Comparison of ENCODE assay signal across 11 cellular contexts in the genomic region with DNA sequence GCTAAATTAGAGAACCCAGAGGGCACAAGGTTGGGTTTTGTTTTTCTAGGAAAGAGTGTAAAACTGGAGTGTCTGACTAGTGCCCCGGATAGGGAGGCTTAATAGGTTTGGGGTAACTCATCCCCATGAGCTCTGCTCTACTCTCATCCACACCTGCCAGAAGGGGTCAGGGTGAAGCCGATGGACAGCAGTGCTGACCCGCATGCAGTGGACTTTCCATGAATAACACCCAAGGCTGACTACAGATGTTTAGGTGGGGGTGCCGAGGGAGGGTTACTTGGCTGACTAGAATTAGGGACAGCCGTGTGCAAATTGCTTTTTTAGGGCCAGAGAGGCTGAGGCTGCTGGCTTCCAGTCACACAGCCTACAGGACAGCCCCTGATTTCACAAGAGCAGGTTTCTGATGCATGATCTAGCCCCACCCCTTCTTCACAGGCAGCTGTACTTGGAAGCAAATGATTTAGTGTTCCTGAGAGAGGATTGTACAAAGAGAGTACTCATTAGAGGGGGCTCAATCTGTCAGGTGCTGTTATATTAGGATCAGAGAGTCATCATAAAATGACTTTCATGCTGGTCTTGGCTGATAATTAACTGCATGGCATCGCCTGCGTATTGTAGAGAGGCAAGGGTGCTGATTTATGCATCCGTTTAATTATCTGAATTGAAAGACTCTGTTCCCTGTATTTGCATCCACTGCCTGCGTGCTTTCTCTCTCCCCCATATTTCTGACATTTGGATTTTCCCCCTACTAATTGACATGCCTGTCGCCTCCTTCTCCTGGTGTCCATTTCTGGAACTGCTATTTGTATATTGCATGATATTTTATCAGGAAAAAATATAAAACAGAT. TPM values are rescaled to one million over a fixed set of nuclear protein-coding genes. Genes with fewer than 3 reads are reported as not detected.
A peak's percentile ranks its signal among the peaks of the same experiment; 100 is the strongest.
DNase-seq lines count a peak whose midpoint lies in the region; ATAC-seq and TF ChIP-seq lines count a peak whose summit lies in the region.
"Had no signal": no experiment of that assay in that cellular context is flagged by ENCODE, and none has a peak within 500 bp of the region (broad histone marks: within the 10 kb centered on the region; RNA-seq: fewer than 3 reads in every experiment).

No MANE protein-coding gene starts in this region.

- H3K4me3 ChIP-seq in WI38 (ENCODE audit: low read depth, low read length): no peak overlapping the region
- H3K4me3 ChIP-seq in heart left ventricle: no peak overlapping the region
- H3K4me3 ChIP-seq in tibial artery: peak overlapping the region; percentile 1 to 25

- peaks cover 0 to 40% (median 13%) of the 10 kb centered on the region in 12 donors for H3K4me1 ChIP-seq in heart left ventricle
- peaks cover 0 to 81% (median 43%) of the 10 kb centered on the region in 4 donors for H3K4me1 ChIP-seq in tibial artery

- TF ChIP-seq POLR2A in heart left ventricle (IDR thresholded peaks at IDR 0.05): no peak

- ATAC-seq in heart left ventricle (peak in 3 of 4 donors; percentile 36 to 73 (median 69)), GM21737 (IDR thresholded peaks at IDR 0.05; ENCODE audit: unreplicated experiment) (no peak)

- TF ChIP-seq CTCF in WI38 (IDR thresholded peaks at IDR 0.05; ENCODE audit: low read depth, low read length) (peak; percentile 12; the same call in 1 of the 2 replicates), heart left ventricle (IDR thresholded peaks at IDR 0.05) (peak in 5 of 12 donors; percentile 5 to 30 (median 22)), tibial artery (IDR thresholded peaks at IDR 0.05) (peak; percentile 49 to 50)

- 84 to 93% (median 90%) methylated on average over 10 of the region's 10 CpGs for WGBS in heart left ventricle, 4 donors

- H3K27ac ChIP-seq in heart left ventricle (peak overlapping the region in 1 of 12 donors; percentile 31), tibial artery (peak overlapping the region; percentile 95 to 97)

- DNase-seq in DMS53 (lab: John Stamatoyannopoulos, UW) (peak; percentile 12), DMS53 treated with DMSO at 0.1 percent for 48 hours (lab: John Stamatoyannopoulos, UW; ENCODE audit: unreplicated experiment) (no peak), heart left ventricle (peak in 1 of 5 donors; percentile 54), tibial artery (peak in 1 of 2 donors; percentile 80), DMS153 (lab: John Stamatoyannopoulos, UW) (no peak)
- no peak for DNase-seq in activated T-cell treated with anti-CD3 and anti-CD28 coated beads, Interleukin-2, amount 50 U/mL, for 1 hour
- DNase-seq: 8988T, erythroblast, retina had no signal

- H3K36me3 ChIP-seq in heart left ventricle: peaks cover 0 to 15% (median 0%) of the 10 kb centered on the region in 9 donors
- peaks cover 14 to 17% (median 14%) of the 10 kb centered on the region in 3 donors for H3K36me3 ChIP-seq in tibial artery

- H3K9me3 ChIP-seq in heart left ventricle (no peaks in the 10 kb centered on the region), tibial artery (no peaks in the 10 kb centered on the region)

- intact Hi-C loops in heart left ventricle (cut with DNase I): loop anchor here in 4 of 10 donors (10.0 kb wide), 2 partner anchors 119 to 649 kb away; no protein-coding TSS in a partner anchor
- intact Hi-C loops in tibial artery (cut with DNase I; ENCODE audit: low total_unique reads): loop anchor here (10.0 kb wide), 1 partner anchor 849 kb away; no protein-coding TSS in a partner anchor

- H3K27me3 ChIP-seq in heart left ventricle: peaks cover 0 to 8% (median 0%) of the 10 kb centered on the region in 9 donors
- no peaks in the 10 kb centered on the region for H3K27me3 ChIP-seq in tibial artery

RNA-seq across cellular contexts. Expression of a gene that starts 9.5 kb away (rescaled TPM):
- 1 to 10 TPM in 5 of 9 donors, under 1 TPM in 4; 0.19 to 7.5 (median 1.6) TPM for total RNA-seq in heart left ventricle
- polyA plus RNA-seq in heart left ventricle: 1 to 10 TPM in 1 of 2 donors, under 1 TPM in 1; 0.39 to 2.8 TPM

Comparison
In these comparisons a context has a peak if more than half of its experiments do, and no peak if none do; other contexts are left out.
1. H3K4me3 ChIP-seq: peak in tibial artery (2 of 2); none in WI38 (single experiment) and heart left ventricle (0 of 12).